Comparison of ENCODE assay signal across 9 cellular contexts in the genomic region with DNA sequence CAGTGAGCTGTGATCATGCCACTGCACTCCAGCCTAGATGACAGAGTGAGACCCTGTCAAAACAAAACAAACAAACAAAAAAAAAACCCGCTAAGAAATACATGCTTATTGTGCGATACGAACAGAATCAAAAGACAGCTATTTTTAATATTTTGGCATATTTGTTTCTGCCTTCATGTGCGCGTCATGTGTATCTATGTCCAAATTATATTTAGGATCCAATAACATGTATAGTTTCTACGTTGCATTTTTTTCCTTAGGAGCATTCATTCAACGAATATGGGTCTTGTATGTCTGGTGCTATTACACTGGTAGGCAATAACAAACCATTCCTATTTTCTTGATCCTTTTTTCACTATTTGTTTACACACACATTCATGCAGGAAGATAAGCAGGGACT. TPM values are rescaled to one million over a fixed set of nuclear protein-coding genes. Genes with fewer than 3 reads are reported as not detected.
DNase-seq lines count a peak whose midpoint lies in the region; TF ChIP-seq lines count a peak whose summit lies in the region.
"Had no signal": no experiment of that assay in that cellular context is flagged by ENCODE, and none has a peak within 500 bp of the region (broad histone marks: within the 10 kb centered on the region; RNA-seq: fewer than 3 reads in every experiment).

No MANE protein-coding gene starts in this region.

- no peak overlapping the region for H3K27ac ChIP-seq in CD4-positive, alpha-beta memory T cell (ENCODE audit: low read depth, low read length)
- no peak overlapping the region for H3K27ac ChIP-seq in duodenal mucosa (ENCODE audit: low read depth, low read length)

- H3K9me3 Mint-ChIP-seq in CD4-positive, alpha-beta memory T cell = peaks cover 0 to 3% (median 0%) of the 10 kb centered on the region in 8 donors
- no peaks in the 10 kb centered on the region for H3K9me3 Mint-ChIP-seq in neural crest cell
- H3K9me3 Mint-ChIP-seq: memory B cell had no signal

- H3K4me1 Mint-ChIP-seq in CD4-positive, alpha-beta memory T cell = peaks cover 54 to 84% (median 66%) of the 10 kb centered on the region in 4 donors
- peaks cover 51% of the 10 kb centered on the region for H3K4me1 Mint-ChIP-seq in neural crest cell

- peaks cover 21 to 39% of the 10 kb centered on the region in 2 donors for H3K36me3 Mint-ChIP-seq in CD4-positive, alpha-beta memory T cell
- peaks cover 6% of the 10 kb centered on the region for H3K36me3 Mint-ChIP-seq in neural crest cell (ENCODE audit: low read depth)

- H3K27ac Mint-ChIP-seq in CD4-positive, alpha-beta memory T cell = peak overlapping the region in 3 of 7 donors; percentile 8 to 79 (median 22)
- H3K27ac Mint-ChIP-seq in neural crest cell (ENCODE audit: unreplicated experiment) = no peak overlapping the region

- no peak for TF ChIP-seq CTCF in neural crest cell (conservative IDR thresholded peaks at IDR 0.05)

- H3K27me3 ChIP-seq in CD4-positive, alpha-beta memory T cell (ENCODE audit: insufficient read depth, low read length) = no peaks in the 10 kb centered on the region
- H3K27me3 ChIP-seq in MG63 (no peaks in the 10 kb centered on the region), duodenal mucosa (ENCODE audit: control insufficient read depth in 1 of 2, insufficient read depth in 2 of 2, low read length in 2 of 2) (no peaks in the 10 kb centered on the region)

- POLR2A ChIA-PET in CD4-positive, alpha-beta memory T cell (lab: Charles Lee; ENCODE audit: partially characterized antibody) = interaction anchor here (1.4 to 1.7 kb wide), 4 partner anchors 9 to 115 kb away, joined by 3 to 10 read pairs (median 4); no protein-coding TSS in a partner anchor

- intact Hi-C loops in CD4-positive, alpha-beta memory T cell (cut with micrococcal nuclease) = loop anchor here (5.0 kb wide), 2 partner anchors 44 to 114 kb away; no protein-coding TSS in a partner anchor

- H3K4me1 ChIP-seq in CD4-positive, alpha-beta memory T cell (ENCODE audit: insufficient read depth, low read length) = peaks cover 64% of the 10 kb centered on the region
- peaks cover 40 to 48% of the 10 kb centered on the region in 2 donors for H3K4me1 ChIP-seq in duodenal mucosa (ENCODE audit: control insufficient read depth in 1 of 2, insufficient read depth in 2 of 2, low read length in 2 of 2)

- peak overlapping the region; percentile 50 to 100 (median 100) for H3K4me3 Mint-ChIP-seq in CD4-positive, alpha-beta memory T cell
- H3K4me3 Mint-ChIP-seq in neural crest cell = peak overlapping the region; percentile 100

- peak overlapping the region; percentile 40 to 96 for H3K9ac ChIP-seq in duodenal mucosa (ENCODE audit: low read depth in 1 of 2, low read length in 2 of 2)

- peaks cover 10% of the 10 kb centered on the region for H3K36me3 ChIP-seq in CD4-positive, alpha-beta memory T cell (ENCODE audit: insufficient read depth, low read length)
- H3K36me3 ChIP-seq in MG63 (peaks cover 22% of the 10 kb centered on the region), duodenal mucosa (ENCODE audit: control insufficient read depth in 1 of 2, insufficient read depth in 2 of 2, low read length in 2 of 2) (peaks cover 3 to 15% of the 10 kb centered on the region in 2 donors)

- H3K4me3 ChIP-seq in CD4-positive, alpha-beta memory T cell (ENCODE audit: low read length in 2 of 2) = no peak overlapping the region
- peak overlapping the region; percentile 80 for H3K4me3 ChIP-seq in MG63
- H3K4me3 ChIP-seq in duodenal mucosa (ENCODE audit: low read depth in 1 of 2, low read length in 2 of 2) = peak overlapping the region; percentile 28 to 91

- no peaks in the 10 kb centered on the region for H3K9me3 ChIP-seq in CD4-positive, alpha-beta memory T cell (ENCODE audit: control insufficient read depth in 1 of 2, low read length in 2 of 2)
- H3K9me3 ChIP-seq in MG63 (no peaks in the 10 kb centered on the region), duodenal mucosa (ENCODE audit: control insufficient read depth in 1 of 2, low read length in 2 of 2) (no peaks in the 10 kb centered on the region)

- DNase-seq in CD4-positive, alpha-beta memory T cell = no peak
- DNase-seq in MG63 = no peak
- no peak for DNase-seq in neural crest cell (ENCODE audit: low read depth, low spot score)
- no peak for DNase-seq in stimulated activated naive CD4-positive, alpha-beta T cell treated with Interleukin-2 at 50 U/mL for 16 hours (lab: John Stamatoyannopoulos, UW)
- DNase-seq in foreskin melanocyte = no peak
- DNase-seq in UCSD-AML1 (lab: John Stamatoyannopoulos, UW; ENCODE audit: unreplicated experiment) = no peak
- DNase-seq in NOMO-1 treated with dmso at 0.1 percent for 144 hours (lab: John Stamatoyannopoulos, UW; ENCODE audit: unreplicated experiment) = no peak

- CTCF ChIA-PET in CD4-positive, alpha-beta memory T cell (lab: Charles Lee; ENCODE audit: partially characterized antibody) = interaction anchor here (0.9 to 2.2 kb wide), 6 partner anchors 24 to 210 kb away, joined by 3 to 8 read pairs (median 4); no protein-coding TSS in a partner anchor

- H3K27me3 Mint-ChIP-seq in CD4-positive, alpha-beta memory T cell = no peaks in the 10 kb centered on the region
- no peaks in the 10 kb centered on the region for H3K27me3 Mint-ChIP-seq in neural crest cell (ENCODE audit: low read depth)
- H3K27me3 Mint-ChIP-seq: memory B cell had no signal

RNA-seq across cellular contexts. Expression of a gene that starts 1.8 kb away (rescaled TPM):
- total RNA-seq in CD4-positive, alpha-beta memory T cell = 100 to 1,000 TPM; 217 to 234 TPM
- polyA plus RNA-seq in CD4-positive, alpha-beta memory T cell = 100 to 1,000 TPM; 171 to 176 TPM
- 86.4 and 123 TPM in 2 replicates for total RNA-seq in MG63 (2014; rRNA removed; shearing (Covaris generic); ENCODE audit: low replicate concordance)
- total RNA-seq in neural crest cell = 93.8 and 98.7 TPM in 2 replicates

Comparison
In these comparisons a context has a peak if more than half of its experiments do, and no peak if none do; other contexts are left out.
1. H3K4me3 ChIP-seq: peak in MG63 (single experiment) and duodenal mucosa (2 of 2); none in CD4-positive, alpha-beta memory T cell (0 of 2).